Comparison of ENCODE assay signal across 9 cellular contexts in genomic region chr13:48402325-48402962, GRCh38. TPM values are rescaled to one million over a fixed set of nuclear protein-coding genes. Genes with fewer than 3 reads are reported as not detected.
DNase-seq lines count a peak whose midpoint lies in the region; ATAC-seq and TF ChIP-seq lines count a peak whose summit lies in the region.
"Had no signal": no experiment of that assay in that cellular context is flagged by ENCODE, and none has a peak within 500 bp of the region (broad histone marks: within the 10 kb centered on the region; RNA-seq: fewer than 3 reads in every experiment).

No MANE protein-coding gene starts in this region.

- TF ChIP-seq CTCF in heart right ventricle (IDR thresholded peaks at IDR 0.05) (no peak), left lung (IDR thresholded peaks at IDR 0.05) (no peak), uterus (IDR thresholded peaks at IDR 0.05) (no peak), testis (IDR thresholded peaks at IDR 0.05) (no peak)

- H3K9me3 Mint-ChIP-seq in activated T-helper 1 cell treated with anti-CD3 and anti-CD28 coated beads, Interleukin-12 subunit alpha, Interleukin-12 subunit beta, Interleukin-2, Interleukin-4 antibody, amounts not matched to agents 30 ng/mL and 10 ng/mL and 1 ng/mL, durations not matched to agents 14 hours and 24 hours and 36 hours = no peaks in the 10 kb centered on the region

- intact Hi-C loops in heart right ventricle (cut with DNase I) (loop anchor here in 7 of 10 donors (2.0 to 10.0 kb wide), 9 partner anchors 40 to 182 kb away; partner anchors contain the start of gene RCBTB2 (in 1 of the 7)), left cardiac atrium (cut with DNase I) (no loop called here), left lung (cut with DNase I) (loop anchor here in 1 of 2 donors (10.0 kb wide), 1 partner anchor 172 kb away; no protein-coding TSS in a partner anchor), uterus (cut with DNase I; ENCODE audit: low total_unique reads) (no loop called here), testis (cut with DNase I; ENCODE audit: low total_unique reads) (loop anchor here (10.0 kb wide), 1 partner anchor 172 kb away; no protein-coding TSS in a partner anchor)
- intact Hi-C loops in activated T-helper 1 cell treated with anti-CD3 and anti-CD28 coated beads, Interleukin-12 subunit alpha, Interleukin-12 subunit beta, Interleukin-2, Interleukin-4 antibody, amounts not matched to agents 30 ng/mL and 10 ng/mL and 1 ng/mL, durations not matched to agents 14 hours and 24 hours and 36 hours (cut with micrococcal nuclease) = loop anchor here (1.0 to 5.0 kb wide), 13 partner anchors 70 to 575 kb away; partner anchors contain the start of genes FNDC3A, NUDT15 and RCBTB2

- H3K27me3 Mint-ChIP-seq in activated T-helper 1 cell treated with anti-CD3 and anti-CD28 coated beads, Interleukin-12 subunit alpha, Interleukin-12 subunit beta, Interleukin-2, Interleukin-4 antibody, amounts not matched to agents 30 ng/mL and 10 ng/mL and 1 ng/mL, durations not matched to agents 14 hours and 24 hours and 36 hours (ENCODE audit: insufficient read depth) = no peaks in the 10 kb centered on the region

- H3K36me3 Mint-ChIP-seq in activated T-helper 1 cell treated with anti-CD3 and anti-CD28 coated beads, Interleukin-12 subunit alpha, Interleukin-12 subunit beta, Interleukin-2, Interleukin-4 antibody, amounts not matched to agents 30 ng/mL and 10 ng/mL and 1 ng/mL, durations not matched to agents 14 hours and 24 hours and 36 hours (ENCODE audit: low read depth) = peaks cover 16% of the 10 kb centered on the region

- H3K4me1 ChIP-seq in heart right ventricle = peaks cover 0 to 98% (median 47%) of the 10 kb centered on the region in 9 donors
- H3K4me1 ChIP-seq in left lung = peaks cover 33 to 65% of the 10 kb centered on the region in 2 donors
- H3K4me1 ChIP-seq in uterus = peaks cover 10 to 18% of the 10 kb centered on the region in 2 donors
- peaks cover 25% of the 10 kb centered on the region for H3K4me1 ChIP-seq in testis

- in situ Hi-C loops in G401 (cut with HindIII; ENCODE audit: low sequenced_read_pairs) = no loop called here

- H3K9me3 ChIP-seq in heart right ventricle (no peaks in the 10 kb centered on the region), left lung (no peaks in the 10 kb centered on the region), uterus (no peaks in the 10 kb centered on the region), testis (no peaks in the 10 kb centered on the region)

- H3K27ac ChIP-seq in heart right ventricle = peak overlapping the region; percentile 10 to 93 (median 78)
- H3K27ac ChIP-seq in left lung = peak overlapping the region; percentile 60 to 77
- peak overlapping the region; percentile 74 to 94 for H3K27ac ChIP-seq in uterus
- H3K27ac ChIP-seq in testis = peak overlapping the region in 1 of 2 donors; percentile 56

- ATAC-seq in heart right ventricle (no peak), left cardiac atrium (no peak), left lung (no peak)

- DNase-seq in heart right ventricle (no peak), left cardiac atrium (no peak), left lung (no peak), uterus (no peak), DMS79 (lab: John Stamatoyannopoulos, UW) (no peak), G401 (ENCODE audit: low spot score) (no peak), testis (no peak)
- no peak for DNase-seq in activated T-helper 1 cell treated with anti-CD3 and anti-CD28 coated beads, Interleukin-12 subunit alpha, Interleukin-12 subunit beta, Interleukin-2, Interleukin-4 antibody, amounts not matched to agents 30 ng/mL and 10 ng/mL and 1 ng/mL, durations not matched to agents 14 hours and 24 hours and 36 hours (ENCODE audit: low spot score)
- DNase-seq: kidney glomerular epithelial cell had no signal

- H3K27me3 ChIP-seq in heart right ventricle = no peaks in the 10 kb centered on the region
- H3K27me3 ChIP-seq in left lung = no peaks in the 10 kb centered on the region
- no peaks in the 10 kb centered on the region for H3K27me3 ChIP-seq in uterus
- H3K27me3 ChIP-seq in testis = no peaks in the 10 kb centered on the region

- H3K36me3 ChIP-seq in heart right ventricle (peaks cover 0 to 10% (median 0%) of the 10 kb centered on the region in 9 donors), left lung (peaks cover 0 to 5% of the 10 kb centered on the region in 2 donors), uterus (no peaks in the 10 kb centered on the region), testis (ENCODE audit: low read depth, missing control alignments) (no peaks in the 10 kb centered on the region)

- H3K27ac Mint-ChIP-seq in activated T-helper 1 cell treated with anti-CD3 and anti-CD28 coated beads, Interleukin-12 subunit alpha, Interleukin-12 subunit beta, Interleukin-2, Interleukin-4 antibody, amounts not matched to agents 30 ng/mL and 10 ng/mL and 1 ng/mL, durations not matched to agents 14 hours and 24 hours and 36 hours = peak overlapping the region; percentile 59

- H3K4me3 Mint-ChIP-seq in activated T-helper 1 cell treated with anti-CD3 and anti-CD28 coated beads, Interleukin-12 subunit alpha, Interleukin-12 subunit beta, Interleukin-2, Interleukin-4 antibody, amounts not matched to agents 30 ng/mL and 10 ng/mL and 1 ng/mL, durations not matched to agents 14 hours and 24 hours and 36 hours = no peak overlapping the region

- TF ChIP-seq POLR2A in uterus (IDR thresholded peaks at IDR 0.05) (no peak), testis (IDR thresholded peaks at IDR 0.05) (no peak)

- WGBS in heart right ventricle, 2 donors = 66 to 77% methylated on average over 3 of the region's 3 CpGs
- 81 to 86% methylated on average over 3 of the region's 3 CpGs for WGBS in testis, 2 donors

- H3K4me3 ChIP-seq in heart right ventricle = peak overlapping the region in 4 of 10 donors; percentile 20 to 68 (median 27)
- no peak overlapping the region for H3K4me3 ChIP-seq in left lung
- no peak overlapping the region for H3K4me3 ChIP-seq in uterus
- H3K4me3 ChIP-seq in testis = no peak overlapping the region

- H3K4me1 Mint-ChIP-seq in activated T-helper 1 cell treated with anti-CD3 and anti-CD28 coated beads, Interleukin-12 subunit alpha, Interleukin-12 subunit beta, Interleukin-2, Interleukin-4 antibody, amounts not matched to agents 30 ng/mL and 10 ng/mL and 1 ng/mL, durations not matched to agents 14 hours and 24 hours and 36 hours (ENCODE audit: low read depth) = peaks cover 74% of the 10 kb centered on the region

RNA-seq across cellular contexts. Expression of gene LPAR6, which starts 10.5 kb away (rescaled TPM):
- total RNA-seq in heart right ventricle = 10 to 100 TPM in 7 of 10 donors, 1 to 10 TPM in 3; 5.0 to 28.7 (median 12.1) TPM
- 10 to 100 TPM; 10.6 to 45.1 TPM for polyA plus RNA-seq in heart right ventricle
- 10 to 100 TPM; 13.5 to 15.0 TPM for total RNA-seq in left cardiac atrium
- 4.9 and 5.4 TPM in 2 replicates for total RNA-seq in activated T-helper 1 cell treated with anti-CD3 and anti-CD28 coated beads, Interleukin-12 subunit alpha, Interleukin-12 subunit beta, Interleukin-2, Interleukin-4 antibody, amounts not matched to agents 30 ng/mL and 10 ng/mL and 1 ng/mL, durations not matched to agents 14 hours and 24 hours and 36 hours
- 10 to 100 TPM; 20.6 to 22.9 TPM for total RNA-seq in left lung
- 10 to 100 TPM; 13.1 to 85.9 (median 38.9) TPM for total RNA-seq in uterus
- total RNA-seq in G401 (2014; rRNA removed; shearing (Covaris generic)) = not detected in 2 replicates
- 10 to 100 TPM; 10.3 to 20.6 TPM for total RNA-seq in testis
- 34.9 TPM for polyA plus RNA-seq in testis (ENCODE audit: insufficient read depth, low read depth, low replicate concordance)

Comparison
In these comparisons a context has a peak if more than half of its experiments do, and no peak if none do; other contexts are left out.
1. intact Hi-C loops: an anchor here in heart right ventricle (2.0 to 10.0 kb wide), activated T-helper 1 cell treated with anti-CD3 and anti-CD28 coated beads, Interleukin-12 subunit alpha, Interleukin-12 subunit beta, Interleukin-2, Interleukin-4 antibody, amounts not matched to agents 30 ng/mL and 10 ng/mL and 1 ng/mL, durations not matched to agents 14 hours and 24 hours and 36 hours (1.0 to 5.0 kb wide) and testis (10.0 kb wide); none called in left cardiac atrium and uterus.